In the genomic region with DNA sequence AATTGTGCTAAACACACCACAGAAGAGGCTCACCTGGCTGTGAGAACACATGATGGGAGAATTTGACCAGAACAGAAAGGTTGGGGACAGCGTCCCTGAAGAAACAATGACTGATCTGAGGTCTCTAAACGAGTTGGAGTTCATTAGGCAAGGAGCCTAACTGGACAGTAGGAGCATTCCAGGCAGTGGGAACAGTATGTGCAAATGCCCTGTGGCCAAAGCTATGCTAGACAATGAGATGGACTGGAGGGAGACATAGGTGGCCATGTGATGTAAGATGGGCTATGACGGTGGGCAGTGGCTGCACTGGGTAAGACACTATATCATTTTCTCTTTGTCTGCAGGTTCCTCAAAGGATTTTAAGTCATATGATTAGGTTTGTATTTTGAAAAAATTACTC, we compare ENCODE assay signal across 28 cellular contexts.
"Had no signal": no experiment of that assay in that cellular context is flagged by ENCODE, and none has a peak within 500 bp of the region (broad histone marks: within the 10 kb centered on the region; RNA-seq: fewer than 3 reads in every experiment).

No MANE protein-coding gene starts in this region.

- H3K36me3 ChIP-seq: stomach, suprapubic skin, thoracic aorta, thyroid gland, tibial artery, tibial nerve, transverse colon, upper lobe of left lung, upper lobe of right lung, uterus, vagina had no signal

- H3K9me3 Mint-ChIP-seq: stimulated activated effector memory CD8-positive, alpha-beta T cell treated with anti-CD3 and anti-CD28 coated beads, Interleukin-12 subunit alpha, Interleukin-12 subunit beta, amount 100 ng/mL, for 72 hours; stimulated activated memory B cell treated with anti-CD40 and anti-IgM and Interleukin-4, amounts not matched to agents 10 μg/mL and 1 μg/mL and 100 μg/mL, for 72 hours; stimulated activated naive CD8-positive, alpha-beta T cell treated with anti-CD3 and anti-CD28 coated beads, Interleukin-15, amount 100 ng/mL, for 72 hours; stimulated activated naive CD8-positive, alpha-beta T cell treated with anti-CD3 and anti-CD28 coated beads, Interleukin-15, Interleukin-2, amounts not matched to agents 100 ng/mL and 50 ng/mL, for 24 hours; type B pancreatic cell had no signal

- H3K36me3 Mint-ChIP-seq: stimulated activated effector memory CD8-positive, alpha-beta T cell treated with anti-CD3 and anti-CD28 coated beads, Interleukin-12 subunit alpha, Interleukin-12 subunit beta, amount 100 ng/mL, for 72 hours; stimulated activated memory B cell treated with anti-CD40 and anti-IgM and Interleukin-4, amounts not matched to agents 10 μg/mL and 1 μg/mL and 100 μg/mL, for 72 hours; type B pancreatic cell had no signal

- H3K27ac Mint-ChIP-seq: stimulated activated effector memory CD8-positive, alpha-beta T cell treated with anti-CD3 and anti-CD28 coated beads, Interleukin-12 subunit alpha, Interleukin-12 subunit beta, amount 100 ng/mL, for 72 hours; stimulated activated memory B cell treated with anti-CD40 and anti-IgM and Interleukin-4, amounts not matched to agents 10 μg/mL and 1 μg/mL and 100 μg/mL, for 72 hours; stimulated activated naive B cell treated with anti-CD40 and anti-IgM and Interleukin-4, amounts not matched to agents 10 μg/mL and 1 μg/mL and 100 μg/mL, for 72 hours; stimulated activated naive CD8-positive, alpha-beta T cell treated with anti-CD3 and anti-CD28 coated beads, Interleukin-15, amount 100 ng/mL, for 72 hours; stimulated activated naive CD8-positive, alpha-beta T cell treated with anti-CD3 and anti-CD28 coated beads, Interleukin-15, Interleukin-2, amounts not matched to agents 100 ng/mL and 50 ng/mL, for 24 hours; type B pancreatic cell had no signal

- FAIRE-seq: urothelium cell line had no signal

- H3K4me1 ChIP-seq: suprapubic skin, testis, thyroid gland, transverse colon, upper lobe of left lung, upper lobe of right lung had no signal

- DNase-seq: stimulated activated CD4-positive, alpha-beta T cell treated with anti-CD3 and anti-CD28 coated beads, Interleukin-2, amount 100 ng/mL, for 48 hours; stimulated activated CD4-positive, alpha-beta T cell treated with anti-CD3 and anti-CD28 coated beads, Interleukin-4, amount 100 ng/mL, for 1 hour; stimulated activated CD4-positive, alpha-beta T cell treated with anti-CD3 and anti-CD28 coated beads, Interleukin-4, amount 100 ng/mL, for 24 hours; stimulated activated CD4-positive, alpha-beta T cell treated with anti-CD3 and anti-CD28 coated beads, Interleukin-4, amount 100 ng/mL, for 4 hours; stimulated activated CD8-positive, alpha-beta memory T cell treated with anti-CD3 and anti-CD28 coated beads, Interleukin-4, amount 100 ng/mL, for 48 hours; stimulated activated naive B cell treated with anti-CD40 and anti-IgM and Interleukin-4, amounts not matched to agents 10 μg/mL and 1 μg/mL and 100 μg/mL, for 72 hours; stimulated activated naive CD4-positive, alpha-beta T cell; stimulated activated naive CD4-positive, alpha-beta T cell treated with Interleukin-2 at 50 U/mL for 16 hours; stimulated activated naive CD8-positive, alpha-beta T cell treated with anti-CD3 and anti-CD28 coated beads, Interleukin-15, amount 100 ng/mL, for 72 hours; stimulated activated naive CD8-positive, alpha-beta T cell treated with anti-CD3 and anti-CD28 coated beads, Interleukin-15, Interleukin-2, amounts not matched to agents 100 U/mL and 50 U/mL, for 24 hours; stomach; testis; thyroid gland; tibial artery; transverse colon; trophoblast cell; upper lobe of left lung; upper lobe of right lung; uterus had no signal

- H3K4me3 ChIP-seq: stomach, suprapubic skin, testis, thoracic aorta, thyroid gland, tibial artery, tibial nerve, transverse colon, upper lobe of left lung, upper lobe of right lung, uterus, vagina had no signal

- H3K27ac ChIP-seq: stomach, suprapubic skin, testis, thoracic aorta, thyroid gland, tibial artery, tibial nerve, transverse colon, upper lobe of left lung, upper lobe of right lung, vagina had no signal

- H3K9me3 ChIP-seq: stomach, suprapubic skin, testis, thoracic aorta, thyroid gland, tibial artery, tibial nerve, transverse colon, upper lobe of left lung, upper lobe of right lung, uterus, vagina had no signal

- ATAC-seq: stimulated activated effector memory CD8-positive, alpha-beta T cell treated with anti-CD3 and anti-CD28 coated beads, Interleukin-12 subunit alpha, Interleukin-12 subunit beta, amount 100 ng/mL, for 72 hours; stimulated activated memory B cell treated with anti-CD40 and anti-IgM and Interleukin-4, amounts not matched to agents 10 μg/mL and 1 μg/mL and 100 μg/mL, for 72 hours; stimulated activated naive B cell treated with anti-CD40 and anti-IgM and Interleukin-4, amounts not matched to agents 10 μg/mL and 1 μg/mL and 100 μg/mL, for 72 hours; stimulated activated naive CD8-positive, alpha-beta T cell treated with anti-CD3 and anti-CD28 coated beads, Interleukin-15, amount 100 ng/mL, for 72 hours; stimulated activated naive CD8-positive, alpha-beta T cell treated with anti-CD3 and anti-CD28 coated beads, Interleukin-15, Interleukin-2, amounts not matched to agents 100 U/mL and 50 U/mL, for 24 hours; upper lobe of right lung had no signal

- H3K27me3 Mint-ChIP-seq: stimulated activated naive CD8-positive, alpha-beta T cell treated with anti-CD3 and anti-CD28 coated beads, Interleukin-15, amount 100 ng/mL, for 72 hours had no signal

- H3K27me3 ChIP-seq: suprapubic skin, testis, thyroid gland, tibial artery, tibial nerve, transverse colon, upper lobe of left lung, upper lobe of right lung, uterus, vagina had no signal

- H3K4me3 Mint-ChIP-seq: stimulated activated effector memory CD8-positive, alpha-beta T cell treated with anti-CD3 and anti-CD28 coated beads, Interleukin-12 subunit alpha, Interleukin-12 subunit beta, amount 100 ng/mL, for 72 hours; stimulated activated memory B cell treated with anti-CD40 and anti-IgM and Interleukin-4, amounts not matched to agents 10 μg/mL and 1 μg/mL and 100 μg/mL, for 72 hours; stimulated activated naive B cell treated with anti-CD40 and anti-IgM and Interleukin-4, amounts not matched to agents 10 μg/mL and 1 μg/mL and 100 μg/mL, for 72 hours; stimulated activated naive CD8-positive, alpha-beta T cell treated with anti-CD3 and anti-CD28 coated beads, Interleukin-15, amount 100 ng/mL, for 72 hours; stimulated activated naive CD8-positive, alpha-beta T cell treated with anti-CD3 and anti-CD28 coated beads, Interleukin-15, Interleukin-2, amounts not matched to agents 100 ng/mL and 50 ng/mL, for 24 hours; type B pancreatic cell had no signal
